Comparison of ENCODE assay signal across 12 cellular contexts in genomic region chr1:199084293-199084692, GRCh38.
DNase-seq lines count a peak whose midpoint lies in the region; ATAC-seq, FAIRE-seq and TF ChIP-seq lines count a peak whose summit lies in the region.
"Had no signal": no experiment of that assay in that cellular context is flagged by ENCODE, and none has a peak within 500 bp of the region (broad histone marks: within the 10 kb centered on the region; RNA-seq: fewer than 3 reads in every experiment).

No MANE protein-coding gene starts in this region.

- DNase-seq in NCI-H82 (lab: John Stamatoyannopoulos, UW) = peak; percentile 30
- DNase-seq in NCI-H82 treated with DMSO at 0.1 percent for 48 hours (lab: John Stamatoyannopoulos, UW; ENCODE audit: unreplicated experiment) = no peak
- no peak for DNase-seq in H1 (ENCODE audit: low read depth in 1 of 2, low spot score in 2 of 2)
- DNase-seq in substantia nigra (lab: John Stamatoyannopoulos, UW) = peak in 1 of 49 donors; percentile 6
- no peak for DNase-seq in retina
- DNase-seq in activated CD4-positive, alpha-beta T cell treated with anti-CD3 and anti-CD28 coated beads, Interleukin-2, amount 50 U/mL, for 1 hour = no peak
- DNase-seq: amniotic stem cell, NCI-H187 had no signal

- no peaks in the 10 kb centered on the region for H3K23me2 ChIP-seq in H1 (ENCODE audit: low read depth, low read length)

- H4K5ac ChIP-seq in H1 (ENCODE audit: insufficient read length, low read depth, low read length) = no peak overlapping the region

- TF ChIP-seq EP300 in H1 (IDR thresholded peaks at IDR 0.05; ENCODE audit: borderline replicate concordance in 1 of 2, low read depth in 2 of 2, low read length in 2 of 2) = no peak

- H3K23ac ChIP-seq in H1 (ENCODE audit: insufficient read length) = no peak overlapping the region

- no peaks in the 10 kb centered on the region for H3K79me1 ChIP-seq in H1 (ENCODE audit: low read depth, low read length)

- 77% methylated on average over 1 of the region's 1 CpG; no CpG with 5 or more reads in 1 of the 2 experiments for WGBS in H1 (ENCODE audit: extremely low coverage in 1 of 2, insufficient coverage in 1 of 2, insufficient read length in 1 of 2, insufficient replicate concordance in 2 of 2, low coverage in 1 of 2, low lambda C conversion rate in 2 of 2, missing lambda C conversion rate in 1 of 2), 2 experiments

- no peaks in the 10 kb centered on the region for H3F3A ChIP-seq in OCI-LY1 (ENCODE audit: insufficient read depth, low read length)

- no peak overlapping the region for H3K56ac ChIP-seq in H1 (replicated peaks; ENCODE audit: insufficient read length, low read depth, low read length)

- no peak overlapping the region for H3K14ac ChIP-seq in H1 (ENCODE audit: insufficient read length)

- CTCF ChIA-PET in H1 (lab: Charles Lee; ENCODE audit: partially characterized antibody) = interaction anchor here (0.7 to 1.3 kb wide), 4 partner anchors 10 to 1012 kb away, joined by 3 read pairs; no protein-coding TSS in a partner anchor

- H3K27me3 ChIP-seq in OCI-LY1 (ENCODE audit: insufficient read depth, low read length) (no peaks in the 10 kb centered on the region), H1 (replicated peaks in 1 of 4; ENCODE audit: control insufficient read depth in 3 of 4, extremely low read depth in 1 of 4, insufficient read depth in 3 of 4, low read length in 3 of 4) (no peaks in the 10 kb centered on the region)
- H3K27me3 ChIP-seq: right atrium auricular region had no signal

- FAIRE-seq in H1 (lab: Jason Lieb, UNC) = no peak
- FAIRE-seq: A204.1 had no signal

- no peak overlapping the region for H2BK12ac ChIP-seq in H1 (ENCODE audit: low read depth, low read length)

- H2BK15ac ChIP-seq in H1 (ENCODE audit: low read length) = no peak overlapping the region

- no peak for ATAC-seq in HG03095 (IDR thresholded peaks at IDR 0.05; ENCODE audit: unreplicated experiment)

- H3K36me3 ChIP-seq in OCI-LY1 (ENCODE audit: insufficient read depth, low read length) (no peaks in the 10 kb centered on the region), H1 (ENCODE audit: control insufficient read depth in 2 of 4, insufficient read depth in 4 of 4, low read length in 3 of 4) (no peaks in the 10 kb centered on the region)
- H3K36me3 ChIP-seq: right atrium auricular region had no signal

- no peak overlapping the region for H4K91ac ChIP-seq in H1 (replicated peaks; ENCODE audit: insufficient read length, low read length)

- H3K4me2 ChIP-seq in OCI-LY1 (ENCODE audit: low read length) (no peak overlapping the region), H1 (ENCODE audit: insufficient read depth in 1 of 2, low read depth in 2 of 2, low read length in 2 of 2) (no peak overlapping the region)

- H2BK5ac ChIP-seq in H1 (ENCODE audit: low read depth, low read length) = no peak overlapping the region

- no peak overlapping the region for H3K4me3 ChIP-seq in OCI-LY1 (ENCODE audit: low read depth, low read length, poor library complexity, severe bottlenecking)
- no peak overlapping the region for H3K4me3 ChIP-seq in H1 (ENCODE audit: extremely low read depth in 1 of 4, insufficient read depth in 2 of 4, low read depth in 3 of 4, low read length in 4 of 4)
- H3K4me3 ChIP-seq: right atrium auricular region had no signal

- no peak for TF ChIP-seq CTCF in OCI-LY1 (IDR thresholded peaks at IDR 0.05; ENCODE audit: low read length)
- TF ChIP-seq CTCF in H1 (IDR thresholded peaks at IDR 0.05; ENCODE audit: control extremely low read depth in 1 of 3, insufficient read depth in 1 of 3, low read depth in 1 of 3, low read length in 3 of 3) = no peak

- 0 out of 2 replicates have a peak overlapping the region, but pooled peaks have one; percentile 14 for H2AFZ ChIP-seq in OCI-LY1 (ENCODE audit: low read length)
- H2AFZ ChIP-seq in H1 (ENCODE audit: low read length) = peak overlapping the region; percentile 76; the same call in 1 of the 2 replicates

- no peak for TF ChIP-seq POLR2A in H1 (IDR thresholded peaks at IDR 0.05; ENCODE audit: control extremely low read depth in 1 of 2, low read depth in 2 of 2, low read length in 2 of 2)

- H3K27ac ChIP-seq in OCI-LY1 (ENCODE audit: low read depth, low read length, poor library complexity, severe bottlenecking) (peak overlapping the region; percentile 31), H1 (ENCODE audit: low read depth, low read length) (no peak overlapping the region), substantia nigra (ENCODE audit: low read depth, low read length, poor library complexity, severe bottlenecking) (peak overlapping the region; percentile 81)
- H3K27ac ChIP-seq: right atrium auricular region had no signal

- H4K20me1 ChIP-seq in OCI-LY1 (ENCODE audit: insufficient read depth, low read length) (no peaks in the 10 kb centered on the region), H1 (replicated peaks in 1 of 2; ENCODE audit: control insufficient read depth in 1 of 2, insufficient read depth in 2 of 2, low read length in 2 of 2) (no peaks in the 10 kb centered on the region)

- no peak overlapping the region for H3K4ac ChIP-seq in H1 (replicated peaks; ENCODE audit: insufficient read length, low read depth, low read length)

- H4K8ac ChIP-seq in H1 (ENCODE audit: extremely low read depth, insufficient read depth, low read length) = no peak overlapping the region

- POLR2A ChIA-PET in H1 (lab: Charles Lee; ENCODE audit: partially characterized antibody) = no interaction called here

- no peak overlapping the region for H3K18ac ChIP-seq in H1 (ENCODE audit: extremely low read depth, low read length)

- no peak overlapping the region for H2BK20ac ChIP-seq in H1 (ENCODE audit: low read length)

- H2AK5ac ChIP-seq in H1 (ENCODE audit: low read depth, low read length) = no peak overlapping the region

- H3K9me2 ChIP-seq in OCI-LY1 (ENCODE audit: low read depth, low read length) = no peaks in the 10 kb centered on the region

- H3K9ac ChIP-seq in OCI-LY1 (ENCODE audit: low read length) (peak overlapping the region; percentile 19), H1 (replicated peaks in 1 of 4; ENCODE audit: extremely low read depth in 1 of 4, low read depth in 3 of 4, low read length in 3 of 4) (no peak overlapping the region)

- no peak overlapping the region for H2BK120ac ChIP-seq in H1 (replicated peaks; ENCODE audit: low read depth, low read length)

- no peak for TF ChIP-seq RAD21 in H1 (IDR thresholded peaks at IDR 0.05 in 1 of 2, conservative IDR thresholded peaks at IDR 0.05 in 1 of 2; ENCODE audit: low read depth in 2 of 2, low read length in 2 of 2)

- H3K9me3 ChIP-seq in OCI-LY1 (ENCODE audit: low read length) (0 out of 2 replicates have a peak, but pooled peaks cover 3% of the 10 kb centered on the region), H1 (ENCODE audit: insufficient read depth in 2 of 2, low read depth in 1 of 2, low read length in 1 of 2) (no peaks in the 10 kb centered on the region)
- H3K9me3 ChIP-seq: right atrium auricular region had no signal

- H3K79me2 ChIP-seq in OCI-LY1 (ENCODE audit: insufficient read depth, low read length) (no peaks in the 10 kb centered on the region), H1 (ENCODE audit: control insufficient read depth in 1 of 2, insufficient read depth in 2 of 2, low read length in 2 of 2) (no peaks in the 10 kb centered on the region)

- H3K4me1 ChIP-seq in OCI-LY1 (ENCODE audit: insufficient read depth, low read length, severe bottlenecking) (peaks cover 46% of the 10 kb centered on the region), H1 (replicated peaks in 1 of 4; ENCODE audit: control insufficient read depth in 3 of 4, insufficient read depth in 4 of 4, low read length in 3 of 4) (no peaks in the 10 kb centered on the region)
- H3K4me1 ChIP-seq: right atrium auricular region had no signal

TF ChIP-seq in H1, 55 proteins besides CTCF, POLR2A, EP300 and RAD21:
- peak; percentile 31; the same call in 1 of the 2 replicates for TF ChIP-seq E2F6 (IDR thresholded peaks at IDR 0.05)
- TF ChIP-seq TBP (IDR thresholded peaks at IDR 0.05; ENCODE audit: low read depth, low read length) = no peak
- TF ChIP-seq MAX (IDR thresholded peaks at IDR 0.05) = 0 out of 2 replicates have a peak, but pooled peaks have one; percentile 33
